26 cellular contexts compared by ENCODE assay signal in the genomic region with DNA sequence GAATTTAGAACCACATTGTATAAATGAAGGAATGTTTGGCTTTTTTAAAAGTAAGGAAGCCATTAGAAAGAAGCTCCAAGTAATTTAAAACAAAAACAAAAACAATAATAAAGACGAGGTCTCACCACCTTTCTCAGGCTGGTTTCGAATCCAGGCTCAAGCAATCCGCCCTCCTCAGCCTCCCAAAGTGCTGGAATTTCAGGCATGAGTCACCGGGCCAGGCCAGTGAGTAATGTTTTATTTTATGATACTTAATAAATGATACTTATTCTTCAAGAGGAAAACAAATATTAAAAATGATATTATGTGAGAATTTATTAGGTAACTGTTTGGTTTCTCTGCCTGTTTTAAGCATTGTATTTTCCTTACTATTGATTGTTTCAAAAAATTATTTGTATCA.
DNase-seq lines count a peak whose midpoint lies in the region; ATAC-seq, FAIRE-seq and TF ChIP-seq lines count a peak whose summit lies in the region.
"Had no signal": no experiment of that assay in that cellular context is flagged by ENCODE, and none has a peak within 500 bp of the region (broad histone marks: within the 10 kb centered on the region; RNA-seq: fewer than 3 reads in every experiment).

No MANE protein-coding gene starts in this region.

- H3K36me3 ChIP-seq in mammary epithelial cell (ENCODE audit: insufficient read depth, low read length) (no peaks in the 10 kb centered on the region), keratinocyte (ENCODE audit: control insufficient read depth in 2 of 2, extremely low read depth in 1 of 2, insufficient read depth in 2 of 2, low read length in 2 of 2) (no peaks in the 10 kb centered on the region), ovary (no peaks in the 10 kb centered on the region)
- H3K36me3 ChIP-seq: BLaER1 treated with 17β-estradiol and CSF1 and Interleukin-3, amounts not matched to agents 10 nM and 100 nM; heart right ventricle; right atrium auricular region; stomach; tibial artery had no signal

- TF ChIP-seq CTCF in mammary epithelial cell (conservative IDR thresholded peaks at IDR 0.05 in 1 of 2, IDR thresholded peaks at IDR 0.05 in 1 of 2; ENCODE audit: extremely low read depth in 1 of 2, insufficient read depth in 1 of 2, low read depth in 1 of 2, low read length in 2 of 2) (no peak), keratinocyte (optimal IDR thresholded peaks at IDR 0.05 in 1 of 3, IDR thresholded peaks at IDR 0.05 in 1 of 3, conservative IDR thresholded peaks at IDR 0.05 in 1 of 3; ENCODE audit: extremely low read depth in 1 of 3, insufficient read depth in 2 of 3, low read length in 3 of 3) (no peak), ovary (IDR thresholded peaks at IDR 0.05) (no peak)

- H3K27ac ChIP-seq in mammary epithelial cell (ENCODE audit: insufficient read depth, low read depth, low read length) (peak overlapping the region; percentile 40), keratinocyte (ENCODE audit: control insufficient read depth, insufficient read depth, low read length) (peak overlapping the region; percentile 49), ovary (no peak overlapping the region)
- H3K27ac ChIP-seq: BLaER1 treated with 17β-estradiol and CSF1 and Interleukin-3, amounts not matched to agents 10 nM and 100 nM; heart right ventricle; right atrium auricular region; SK-N-MC; stomach; tibial artery had no signal

- BruUV-seq in mammary epithelial cell (replicated peaks; lab: Mats Ljungman, UMichigan), result no TSS peak

- H2AFZ ChIP-seq in mammary epithelial cell (ENCODE audit: low read depth, low read length), result no peak overlapping the region
- no peak overlapping the region for H2AFZ ChIP-seq in keratinocyte (ENCODE audit: control insufficient read depth, low read length)

- no peak for TF ChIP-seq POLR2A in ovary (IDR thresholded peaks at IDR 0.05)

- H4K20me1 ChIP-seq in mammary epithelial cell (ENCODE audit: insufficient read depth, low read length) (no peaks in the 10 kb centered on the region), keratinocyte (ENCODE audit: control insufficient read depth, extremely low read depth, insufficient read depth, low read length) (no peaks in the 10 kb centered on the region)
- H4K20me1 ChIP-seq: BLaER1 treated with 17β-estradiol and CSF1 and Interleukin-3, amounts not matched to agents 10 nM and 100 nM had no signal

- H3K9me3 ChIP-seq in mammary epithelial cell (replicated peaks; ENCODE audit: insufficient read depth, low read length), result no peaks in the 10 kb centered on the region
- H3K9me3 ChIP-seq in keratinocyte (ENCODE audit: control insufficient read depth, low read depth, low read length), result no peaks in the 10 kb centered on the region
- no peaks in the 10 kb centered on the region for H3K9me3 ChIP-seq in ovary
- H3K9me3 ChIP-seq: Caco-2, right atrium auricular region had no signal

- 54% methylated on average over 4 of the region's 4 CpGs for WGBS in mammary epithelial cell (ENCODE audit: low coverage, missing lambda C conversion rate)
- WGBS in ovary, 3 donors, result 63 to 78% (median 71%) methylated on average over 4 of the region's 4 CpGs

- ATAC-seq in HG03196 (IDR thresholded peaks at IDR 0.05; ENCODE audit: unreplicated experiment) (no peak), GM18909 (IDR thresholded peaks at IDR 0.05; ENCODE audit: poor library complexity, unreplicated experiment) (no peak)
- ATAC-seq: heart right ventricle had no signal

- intact Hi-C loops in mammary epithelial cell (cut with micrococcal nuclease) (no loop called here), ovary (cut with DNase I) (no loop called here)

- DNase-seq in Daoy (ENCODE audit: low read depth), result peak; percentile 46
- DNase-seq in NCI-H460 (ENCODE audit: extremely low read depth, low read depth), result peak; percentile 15
- peak; percentile 35 for DNase-seq in mammary epithelial cell
- DNase-seq in keratinocyte (ENCODE audit: low read depth, low spot score), result no peak
- DNase-seq in ovary, result no peak
- DNase-seq: activated CD4-positive, alpha-beta T cell treated with anti-CD3 and anti-CD28 coated beads for 4 hours; activated CD8-positive, alpha-beta memory T cell treated with anti-CD3 and anti-CD28 coated beads for 24 hours; activated gamma-delta T cell; activated naive CD8-positive, alpha-beta T cell treated with anti-CD3 and anti-CD28 coated beads, Interleukin-2, amount 10 ng/mL, durations not matched to agents 7 days and 5 days; activated T-cell treated with anti-CD3 and anti-CD28 coated beads, Interleukin-2, amount 50 U/mL, for 1 hour; Caco-2; cerebellar nuclear complex; erythroblast; foreskin melanocyte; GOT3; heart right ventricle; NCI-H446; stimulated activated CD4-positive, alpha-beta T cell treated with anti-CD3 and anti-CD28 coated beads, Interleukin-2, amount 100 ng/mL, for 24 hours; stomach; T-helper 2 cell; tibial artery had no signal

- H3K9ac ChIP-seq in mammary epithelial cell (ENCODE audit: insufficient read depth, low read length) (no peak overlapping the region), keratinocyte (ENCODE audit: control insufficient read depth, extremely low read depth, insufficient read depth, low read length) (no peak overlapping the region)
- H3K9ac ChIP-seq: BLaER1 treated with 17β-estradiol and CSF1 and Interleukin-3, amounts not matched to agents 10 nM and 100 nM had no signal

- no peak for TF ChIP-seq EP300 in ovary (IDR thresholded peaks at IDR 0.05)

- H3K9me1 ChIP-seq in keratinocyte (ENCODE audit: control insufficient read depth, extremely low read depth, insufficient read depth, low read length), result no peaks in the 10 kb centered on the region

- H3K79me2 ChIP-seq in mammary epithelial cell (ENCODE audit: insufficient read depth, low read length), result no peaks in the 10 kb centered on the region
- H3K79me2 ChIP-seq in keratinocyte (ENCODE audit: control insufficient read depth, insufficient read depth, low read length), result no peaks in the 10 kb centered on the region

- H3K4me2 ChIP-seq in mammary epithelial cell (ENCODE audit: insufficient read depth, low read depth, low read length) (peak overlapping the region; percentile 47), keratinocyte (ENCODE audit: control insufficient read depth, extremely low read depth, insufficient read depth, low read depth, low read length) (no peak overlapping the region)
- H3K4me2 ChIP-seq: BLaER1 treated with 17β-estradiol and CSF1 and Interleukin-3, amounts not matched to agents 10 nM and 100 nM had no signal

- dilution Hi-C loops in mammary epithelial cell (cut with HindIII; ENCODE audit: low sequenced_read_pairs), result no loop called here
- dilution Hi-C loops in keratinocyte (cut with MboI; ENCODE audit: extremely low pct_ligation_motif_present, low sequenced_read_pairs), result no loop called here

- in situ Hi-C loops in mammary epithelial cell (cut with MboI; ENCODE audit: low sequenced_read_pairs in 2 of 2), result no loop called here

- H3K4me3 ChIP-seq in mammary epithelial cell (replicated peaks in 1 of 3; ENCODE audit: insufficient read depth in 1 of 3, low read depth in 2 of 3, low read length in 3 of 3) (no peak overlapping the region), keratinocyte (ENCODE audit: control insufficient read depth in 2 of 3, extremely low read depth in 1 of 3, insufficient read depth in 2 of 3, low read depth in 1 of 3, low read length in 3 of 3) (no peak overlapping the region), ovary (no peak overlapping the region)
- H3K4me3 ChIP-seq: BLaER1 treated with 17β-estradiol and CSF1 and Interleukin-3, amounts not matched to agents 10 nM and 100 nM; heart right ventricle; right atrium auricular region; SK-N-MC; stomach; tibial artery had no signal

- H3K27me3 ChIP-seq in mammary epithelial cell (ENCODE audit: insufficient read depth, low read length) (no peaks in the 10 kb centered on the region), keratinocyte (ENCODE audit: control insufficient read depth, extremely low read depth, insufficient read depth, low read length) (no peaks in the 10 kb centered on the region), ovary (no peaks in the 10 kb centered on the region)
- H3K27me3 ChIP-seq: BLaER1 treated with 17β-estradiol and CSF1 and Interleukin-3, amounts not matched to agents 10 nM and 100 nM; heart right ventricle; right atrium auricular region; stomach; tibial artery had no signal

- FAIRE-seq in keratinocyte (lab: Jason Lieb, UNC), result no peak

- H3K4me1 ChIP-seq in mammary epithelial cell (ENCODE audit: insufficient read depth, low read length), result no peaks in the 10 kb centered on the region
- no peaks in the 10 kb centered on the region for H3K4me1 ChIP-seq in keratinocyte (ENCODE audit: control insufficient read depth, extremely low read depth, insufficient read depth, low read length)
- no peaks in the 10 kb centered on the region for H3K4me1 ChIP-seq in ovary (ENCODE audit: insufficient read depth)
- H3K4me1 ChIP-seq: BLaER1 treated with 17β-estradiol and CSF1 and Interleukin-3, amounts not matched to agents 10 nM and 100 nM; Caco-2; heart right ventricle; right atrium auricular region; stomach; tibial artery had no signal

- CTCF ChIA-PET in mammary epithelial cell (lab: Charles Lee; ENCODE audit: low non-redundant PET), result no interaction called here

Comparison
In these comparisons a context has a peak if more than half of its experiments do, and no peak if none do; other contexts are left out.
1. DNase-seq: peak in Daoy (single experiment), NCI-H460 (single experiment) and mammary epithelial cell (single experiment); none in keratinocyte (single experiment) and ovary (0 of 5).
2. H3K27ac ChIP-seq: peak in mammary epithelial cell (single experiment) and keratinocyte (single experiment); none in ovary (0 of 2).